Comparison of ENCODE assay signal across 25 cellular contexts in the genomic region with DNA sequence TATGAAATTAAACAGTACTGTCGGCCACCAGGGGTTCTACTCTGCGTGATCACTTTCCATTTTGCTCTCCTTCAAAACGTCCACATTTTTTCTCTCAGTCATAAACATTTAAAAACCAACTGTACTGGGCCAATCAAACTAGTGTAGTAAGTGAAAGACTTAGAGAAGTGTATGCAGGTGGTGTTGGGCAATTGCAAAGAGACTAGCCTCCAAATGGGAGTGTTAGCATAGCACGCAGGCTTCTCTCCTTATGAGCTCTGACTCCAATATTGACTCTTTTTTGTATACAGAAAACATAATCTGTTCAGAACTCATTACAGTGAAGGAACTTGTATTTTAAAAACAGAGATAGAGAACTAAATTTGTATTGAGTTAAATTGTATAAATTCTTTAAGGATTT.
"Had no signal": no experiment of that assay in that cellular context is flagged by ENCODE, and none has a peak within 500 bp of the region (broad histone marks: within the 10 kb centered on the region; RNA-seq: fewer than 3 reads in every experiment).

No MANE protein-coding gene starts in this region.

- H3K9me3 ChIP-seq: colonic mucosa, gastrocnemius medialis, prostate gland, transverse colon had no signal

- H3K4me1 ChIP-seq: colonic mucosa, gastrocnemius medialis, prostate gland, right atrium auricular region, suprapubic skin, transverse colon had no signal

- H3K36me3 ChIP-seq: colonic mucosa, gastrocnemius medialis, neural progenitor cell, prostate gland, right atrium auricular region, suprapubic skin, transverse colon had no signal

- ATAC-seq: esophagus mucosa; gastrocnemius medialis; naive thymus-derived CD4-positive, alpha-beta T cell; sciatic nerve; stimulated activated naive CD8-positive, alpha-beta T cell treated with anti-CD3 and anti-CD28 coated beads, Interleukin-15, amount 100 ng/mL, for 72 hours had no signal

- DNase-seq: colonic mucosa; effector CD8-positive, alpha-beta T cell; endodermal cell; foreskin fibroblast; gastrocnemius medialis; head of caudate nucleus; mesenchymal stem cell; midbrain; naive thymus-derived CD4-positive, alpha-beta T cell; stimulated activated CD4-positive, alpha-beta T cell treated with anti-CD3 and anti-CD28 coated beads, Interleukin-12 subunit alpha, Interleukin-12 subunit beta, amount 100 ng/mL, for 4 hours; stimulated activated CD4-positive, alpha-beta T cell treated with anti-CD3 and anti-CD28 coated beads, Interleukin-1b, Interleukin-23, amount 100 ng/mL, for 48 hours; stimulated activated CD4-positive, alpha-beta T cell treated with anti-CD3 and anti-CD28 coated beads, Interleukin-4, amount 100 ng/mL, for 1 hour; stimulated activated CD8-positive, alpha-beta memory T cell treated with anti-CD3 and anti-CD28 coated beads, Interleukin-4, amount 100 ng/mL, for 48 hours; stimulated activated naive CD4-positive, alpha-beta T cell; stimulated activated naive CD8-positive, alpha-beta T cell treated with anti-CD3 and anti-CD28 coated beads, Interleukin-15, amount 100 ng/mL, for 72 hours; transverse colon had no signal

- H3K27ac ChIP-seq: colonic mucosa, epithelial cell of prostate, gastrocnemius medialis, neural progenitor cell, prostate gland, right atrium auricular region, suprapubic skin, transverse colon had no signal

- FAIRE-seq: keratinocyte had no signal

- H3K27me3 ChIP-seq: colonic mucosa, gastrocnemius medialis, neural progenitor cell, right atrium auricular region, suprapubic skin, transverse colon had no signal

- H3K4me3 ChIP-seq: colonic mucosa, gastrocnemius medialis, neural progenitor cell, prostate gland, right atrium auricular region, smooth muscle cell, suprapubic skin, transverse colon had no signal
